2 cellular contexts compared by ENCODE assay signal in the genomic region with DNA sequence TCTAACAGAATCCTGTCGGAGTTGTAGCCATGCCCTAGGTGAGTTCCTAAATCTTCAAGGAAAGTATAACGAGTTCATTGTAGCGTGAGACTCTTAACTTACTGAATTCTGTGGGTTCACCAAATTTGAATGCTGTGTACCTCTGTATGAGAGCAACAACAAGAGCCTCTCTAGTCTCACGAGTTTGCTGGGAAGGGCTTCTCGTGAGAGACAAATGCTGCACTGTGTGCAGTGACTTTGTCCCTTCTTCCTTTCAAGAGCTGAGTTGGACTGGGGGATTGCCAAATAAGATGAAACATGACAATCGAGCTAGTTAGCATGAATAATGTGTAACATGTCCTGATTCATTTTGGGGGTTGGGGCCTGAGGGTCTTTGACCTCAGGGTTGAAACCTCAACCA.
TF ChIP-seq lines count a peak whose summit lies in the region.

No MANE protein-coding gene starts in this region.

TF ChIP-seq in H1, 55 proteins besides CTCF, POLR2A, EP300 and RAD21:
- TF ChIP-seq, protein P1, sequence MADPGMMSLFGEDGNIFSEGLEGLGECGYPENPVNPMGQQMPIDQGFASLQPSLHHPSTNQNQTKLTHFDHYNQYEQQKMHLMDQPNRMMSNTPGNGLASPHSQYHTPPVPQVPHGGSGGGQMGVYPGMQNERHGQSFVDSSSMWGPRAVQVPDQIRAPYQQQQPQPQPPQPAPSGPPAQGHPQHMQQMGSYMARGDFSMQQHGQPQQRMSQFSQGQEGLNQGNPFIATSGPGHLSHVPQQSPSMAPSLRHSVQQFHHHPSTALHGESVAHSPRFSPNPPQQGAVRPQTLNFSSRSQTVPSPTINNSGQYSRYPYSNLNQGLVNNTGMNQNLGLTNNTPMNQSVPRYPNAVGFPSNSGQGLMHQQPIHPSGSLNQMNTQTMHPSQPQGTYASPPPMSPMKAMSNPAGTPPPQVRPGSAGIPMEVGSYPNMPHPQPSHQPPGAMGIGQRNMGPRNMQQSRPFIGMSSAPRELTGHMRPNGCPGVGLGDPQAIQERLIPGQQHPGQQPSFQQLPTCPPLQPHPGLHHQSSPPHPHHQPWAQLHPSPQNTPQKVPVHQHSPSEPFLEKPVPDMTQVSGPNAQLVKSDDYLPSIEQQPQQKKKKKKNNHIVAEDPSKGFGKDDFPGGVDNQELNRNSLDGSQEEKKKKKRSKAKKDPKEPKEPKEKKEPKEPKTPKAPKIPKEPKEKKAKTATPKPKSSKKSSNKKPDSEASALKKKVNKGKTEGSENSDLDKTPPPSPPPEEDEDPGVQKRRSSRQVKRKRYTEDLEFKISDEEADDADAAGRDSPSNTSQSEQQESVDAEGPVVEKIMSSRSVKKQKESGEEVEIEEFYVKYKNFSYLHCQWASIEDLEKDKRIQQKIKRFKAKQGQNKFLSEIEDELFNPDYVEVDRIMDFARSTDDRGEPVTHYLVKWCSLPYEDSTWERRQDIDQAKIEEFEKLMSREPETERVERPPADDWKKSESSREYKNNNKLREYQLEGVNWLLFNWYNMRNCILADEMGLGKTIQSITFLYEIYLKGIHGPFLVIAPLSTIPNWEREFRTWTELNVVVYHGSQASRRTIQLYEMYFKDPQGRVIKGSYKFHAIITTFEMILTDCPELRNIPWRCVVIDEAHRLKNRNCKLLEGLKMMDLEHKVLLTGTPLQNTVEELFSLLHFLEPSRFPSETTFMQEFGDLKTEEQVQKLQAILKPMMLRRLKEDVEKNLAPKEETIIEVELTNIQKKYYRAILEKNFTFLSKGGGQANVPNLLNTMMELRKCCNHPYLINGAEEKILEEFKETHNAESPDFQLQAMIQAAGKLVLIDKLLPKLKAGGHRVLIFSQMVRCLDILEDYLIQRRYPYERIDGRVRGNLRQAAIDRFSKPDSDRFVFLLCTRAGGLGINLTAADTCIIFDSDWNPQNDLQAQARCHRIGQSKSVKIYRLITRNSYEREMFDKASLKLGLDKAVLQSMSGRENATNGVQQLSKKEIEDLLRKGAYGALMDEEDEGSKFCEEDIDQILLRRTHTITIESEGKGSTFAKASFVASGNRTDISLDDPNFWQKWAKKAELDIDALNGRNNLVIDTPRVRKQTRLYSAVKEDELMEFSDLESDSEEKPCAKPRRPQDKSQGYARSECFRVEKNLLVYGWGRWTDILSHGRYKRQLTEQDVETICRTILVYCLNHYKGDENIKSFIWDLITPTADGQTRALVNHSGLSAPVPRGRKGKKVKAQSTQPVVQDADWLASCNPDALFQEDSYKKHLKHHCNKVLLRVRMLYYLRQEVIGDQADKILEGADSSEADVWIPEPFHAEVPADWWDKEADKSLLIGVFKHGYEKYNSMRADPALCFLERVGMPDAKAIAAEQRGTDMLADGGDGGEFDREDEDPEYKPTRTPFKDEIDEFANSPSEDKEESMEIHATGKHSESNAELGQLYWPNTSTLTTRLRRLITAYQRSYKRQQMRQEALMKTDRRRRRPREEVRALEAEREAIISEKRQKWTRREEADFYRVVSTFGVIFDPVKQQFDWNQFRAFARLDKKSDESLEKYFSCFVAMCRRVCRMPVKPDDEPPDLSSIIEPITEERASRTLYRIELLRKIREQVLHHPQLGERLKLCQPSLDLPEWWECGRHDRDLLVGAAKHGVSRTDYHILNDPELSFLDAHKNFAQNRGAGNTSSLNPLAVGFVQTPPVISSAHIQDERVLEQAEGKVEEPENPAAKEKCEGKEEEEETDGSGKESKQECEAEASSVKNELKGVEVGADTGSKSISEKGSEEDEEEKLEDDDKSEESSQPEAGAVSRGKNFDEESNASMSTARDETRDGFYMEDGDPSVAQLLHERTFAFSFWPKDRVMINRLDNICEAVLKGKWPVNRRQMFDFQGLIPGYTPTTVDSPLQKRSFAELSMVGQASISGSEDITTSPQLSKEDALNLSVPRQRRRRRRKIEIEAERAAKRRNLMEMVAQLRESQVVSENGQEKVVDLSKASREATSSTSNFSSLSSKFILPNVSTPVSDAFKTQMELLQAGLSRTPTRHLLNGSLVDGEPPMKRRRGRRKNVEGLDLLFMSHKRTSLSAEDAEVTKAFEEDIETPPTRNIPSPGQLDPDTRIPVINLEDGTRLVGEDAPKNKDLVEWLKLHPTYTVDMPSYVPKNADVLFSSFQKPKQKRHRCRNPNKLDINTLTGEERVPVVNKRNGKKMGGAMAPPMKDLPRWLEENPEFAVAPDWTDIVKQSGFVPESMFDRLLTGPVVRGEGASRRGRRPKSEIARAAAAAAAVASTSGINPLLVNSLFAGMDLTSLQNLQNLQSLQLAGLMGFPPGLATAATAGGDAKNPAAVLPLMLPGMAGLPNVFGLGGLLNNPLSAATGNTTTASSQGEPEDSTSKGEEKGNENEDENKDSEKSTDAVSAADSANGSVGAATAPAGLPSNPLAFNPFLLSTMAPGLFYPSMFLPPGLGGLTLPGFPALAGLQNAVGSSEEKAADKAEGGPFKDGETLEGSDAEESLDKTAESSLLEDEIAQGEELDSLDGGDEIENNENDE (IDR thresholded peaks at IDR 0.05; ENCODE audit: insufficient replicate concordance, low read length) = no peak
- no peak for TF ChIP-seq EGR1 (IDR thresholded peaks at IDR 0.05; ENCODE audit: borderline replicate concordance, low read depth, low read length)

TF ChIP-seq in HepG2, 621 proteins besides CTCF, POLR2A, EP300 and RAD21:
- no peak for TF ChIP-seq ZNF263 (CRISPR knock-in tag; IDR thresholded peaks at IDR 0.05)
- no peak for TF ChIP-seq TBP (CRISPR knock-in tag; IDR thresholded peaks at IDR 0.05)
- no peak for TF ChIP-seq REL (CRISPR knock-in tag; conservative IDR thresholded peaks at IDR 0.05)
- no peak for TF ChIP-seq NFE2 (CRISPR knock-in tag; IDR thresholded peaks at IDR 0.05)
- no peak for TF ChIP-seq NFRKB (IDR thresholded peaks at IDR 0.05)
- TF ChIP-seq ZFP62 (CRISPR knock-in tag; IDR thresholded peaks at IDR 0.05) = no peak
- TF ChIP-seq, protein P2, sequence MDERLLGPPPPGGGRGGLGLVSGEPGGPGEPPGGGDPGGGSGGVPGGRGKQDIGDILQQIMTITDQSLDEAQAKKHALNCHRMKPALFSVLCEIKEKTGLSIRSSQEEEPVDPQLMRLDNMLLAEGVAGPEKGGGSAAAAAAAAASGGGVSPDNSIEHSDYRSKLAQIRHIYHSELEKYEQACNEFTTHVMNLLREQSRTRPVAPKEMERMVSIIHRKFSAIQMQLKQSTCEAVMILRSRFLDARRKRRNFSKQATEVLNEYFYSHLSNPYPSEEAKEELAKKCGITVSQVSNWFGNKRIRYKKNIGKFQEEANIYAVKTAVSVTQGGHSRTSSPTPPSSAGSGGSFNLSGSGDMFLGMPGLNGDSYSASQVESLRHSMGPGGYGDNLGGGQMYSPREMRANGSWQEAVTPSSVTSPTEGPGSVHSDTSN (CRISPR knock-in tag; IDR thresholded peaks at IDR 0.05) = no peak
- no peak for TF ChIP-seq ATF7 (IDR thresholded peaks at IDR 0.05)
- TF ChIP-seq ATF7 (CRISPR knock-in tag; IDR thresholded peaks at IDR 0.05) = no peak
